ENCODE assay signal across 35 cellular contexts in genomic region chr4:122932763-122933162, GRCh38.
"Had no signal": no experiment of that assay in that cellular context is flagged by ENCODE, and none has a peak within 500 bp of the region (broad histone marks: within the 10 kb centered on the region; RNA-seq: fewer than 3 reads in every experiment).

No MANE protein-coding gene starts in this region.

- H3K27ac ChIP-seq: brain microvascular endothelial cell, WERI-Rb-1 had no signal

- H3K27me3 Mint-ChIP-seq: activated B cell treated with CpG ODN at 0.5 μM for 24 hours; activated naive CD8-positive, alpha-beta T cell; activated T-cell treated with anti-CD3 and anti-CD28 coated beads, Interleukin-2, amount 50 U/mL, for 24 hours; central memory CD8-positive, alpha-beta T cell; effector memory CD8-positive, alpha-beta T cell; T-helper 17 cell had no signal

- H3K27ac Mint-ChIP-seq: activated B cell treated with CpG ODN at 0.5 μM for 24 hours; activated naive CD8-positive, alpha-beta T cell; activated T-cell treated with anti-CD3 and anti-CD28 coated beads, Interleukin-2, amount 50 U/mL, for 24 hours; activated T-cell treated with anti-CD3 and anti-CD28 coated beads, Interleukin-2, amount 50 U/mL, for 72 hours; effector memory CD8-positive, alpha-beta T cell; T-helper 17 cell; T-helper 2 cell treated with Interferon-gamma antibody and Interleukin-4, amounts not matched to agents 5 μg/mL and 100 μg/mL, for 36 hours had no signal

- ATAC-seq: activated CD4-positive, CD25-positive, alpha-beta regulatory T cell treated with anti-CD3 and anti-CD28 coated beads, Interleukin-2, amount 50 U/mL, for 24 hours; activated T-cell treated with anti-CD3 and anti-CD28 coated beads, Interleukin-2, amount 50 U/mL, for 72 hours; effector memory CD8-positive, alpha-beta T cell; esophagus mucosa; T-helper 17 cell had no signal

- H3K27me3 ChIP-seq: brain microvascular endothelial cell had no signal

- FAIRE-seq: astrocyte, bronchial epithelial cell, colon, endometrium, frontal cortex had no signal

- DNase-seq: activated B cell treated with CpG ODN at 0.5 μM for 24 hours; activated CD4-positive, alpha-beta T cell treated with anti-CD3 and anti-CD28 coated beads for 48 hours; activated CD4-positive, alpha-beta T cell treated with anti-CD3 and anti-CD28 coated beads, Interleukin-2, amount 50 U/mL, for 1 hour; activated CD4-positive, alpha-beta T cell treated with anti-CD3 and anti-CD28 coated beads, Interleukin-2, amount 50 U/mL, for 48 hours; activated CD8-positive, alpha-beta memory T cell treated with anti-CD3 and anti-CD28 coated beads, Interleukin-2, amount 50 U/mL, for 48 hours; activated effector memory CD4-positive, alpha-beta T cell treated with Interleukin-2 at 50 U/mL for 16 hours; activated gamma-delta T cell treated with Interleukin-2 at 50 U/mL for 16 hours; activated naive CD4-positive, alpha-beta T cell treated with anti-CD3 and anti-CD28 coated beads, Interleukin-2, amount 50 U/mL, for 16 hours; activated naive CD4-positive, alpha-beta T cell treated with Interleukin-2 at 50 U/mL for 16 hours; activated T-cell treated with anti-CD3 and anti-CD28 coated beads for 4 hours; activated T-cell treated with anti-CD3 and anti-CD28 coated beads, Interleukin-2, amount 50 U/mL, for 24 hours; activated T-cell treated with anti-CD3 and anti-CD28 coated beads, Interleukin-2, amount 50 U/mL, for 72 hours; amniotic stem cell; anterior cingulate cortex; brain microvascular endothelial cell; cortex of kidney; dermis blood vessel endothelial cell; effector CD4-positive, alpha-beta T cell; effector memory CD8-positive, alpha-beta T cell; foreskin fibroblast; head of caudate nucleus; T-helper 1 cell; T-helper 17 cell; T1000; WERI-Rb-1 had no signal

- H3K36me3 ChIP-seq: brain microvascular endothelial cell had no signal

- H3K9me3 Mint-ChIP-seq: activated B cell treated with CpG ODN at 0.5 μM for 24 hours; activated T-cell treated with anti-CD3 and anti-CD28 coated beads, Interleukin-2, amount 50 U/mL, for 24 hours; activated T-cell treated with anti-CD3 and anti-CD28 coated beads, Interleukin-2, amount 50 U/mL, for 72 hours; central memory CD8-positive, alpha-beta T cell; effector memory CD8-positive, alpha-beta T cell; T-helper 2 cell treated with Interferon-gamma antibody and Interleukin-4, amounts not matched to agents 5 μg/mL and 100 μg/mL, for 36 hours had no signal

- H3K4me3 Mint-ChIP-seq: activated B cell treated with CpG ODN at 0.5 μM for 24 hours; activated naive CD8-positive, alpha-beta T cell; activated T-cell treated with anti-CD3 and anti-CD28 coated beads, Interleukin-2, amount 50 U/mL, for 24 hours; activated T-cell treated with anti-CD3 and anti-CD28 coated beads, Interleukin-2, amount 50 U/mL, for 72 hours; central memory CD8-positive, alpha-beta T cell; effector memory CD8-positive, alpha-beta T cell; T-helper 17 cell; T-helper 2 cell treated with Interferon-gamma antibody and Interleukin-4, amounts not matched to agents 5 μg/mL and 100 μg/mL, for 36 hours had no signal

- H3K4me1 Mint-ChIP-seq: activated B cell treated with CpG ODN at 0.5 μM for 24 hours had no signal
